8 cellular contexts compared by ENCODE assay signal in genomic region chr3:120558784-120559227, GRCh38. TPM values are rescaled to one million over a fixed set of nuclear protein-coding genes. Genes with fewer than 3 reads are reported as not detected.
DNase-seq lines count a peak whose midpoint lies in the region; ATAC-seq and TF ChIP-seq lines count a peak whose summit lies in the region.

No MANE protein-coding gene starts in this region.

- TF ChIP-seq CTCF in astrocyte of the cerebellum (IDR thresholded peaks at IDR 0.05; ENCODE audit: low read depth, low read length, missing control alignments) = peak; percentile 90
- peak; percentile 99 for TF ChIP-seq CTCF in hepatocyte (IDR thresholded peaks at IDR 0.05; ENCODE audit: poor library complexity)

- H3K4me1 ChIP-seq in hepatocyte (ENCODE audit: insufficient read depth) = peaks cover 11% of the 10 kb centered on the region

- peak overlapping the region; percentile 73 for H2AFZ ChIP-seq in hepatocyte

- no peaks in the 10 kb centered on the region for H3K79me2 ChIP-seq in hepatocyte

- H4K20me1 ChIP-seq in hepatocyte (ENCODE audit: insufficient read depth, poor library complexity, severe bottlenecking) = no peaks in the 10 kb centered on the region

- H3K27ac ChIP-seq in hepatocyte = peak overlapping the region; percentile 56

- DNase-seq in NCI-H1694 (lab: John Stamatoyannopoulos, UW) (peak; percentile 61), T-helper 9 cell (peak; percentile 91), astrocyte of the cerebellum (ENCODE audit: low read depth) (peak; percentile 81), hepatocyte (ENCODE audit: low spot score) (peak; percentile 93), retina (peak; percentile 96), cortex of kidney (lab: John Stamatoyannopoulos, UW) (no peak)

- H3K9me2 ChIP-seq in hepatocyte (replicated peaks; ENCODE audit: insufficient read depth) = no peaks in the 10 kb centered on the region

- peak overlapping the region; percentile 79 for H3K4me2 ChIP-seq in hepatocyte

- 2% methylated on average over 17 of the region's 17 CpGs for WGBS in hepatocyte (ENCODE audit: low lambda C conversion rate, missing lambda C conversion rate)

- H3K27me3 ChIP-seq in hepatocyte = no peaks in the 10 kb centered on the region

- ATAC-seq in GM18498 (IDR thresholded peaks at IDR 0.05; ENCODE audit: unreplicated experiment) (peak; percentile 88), HG02938 (IDR thresholded peaks at IDR 0.05; ENCODE audit: unreplicated experiment) (peak; percentile 96)

- no peaks in the 10 kb centered on the region for H3K9me3 ChIP-seq in hepatocyte (ENCODE audit: low read depth)

- H3K36me3 ChIP-seq in hepatocyte (replicated peaks; ENCODE audit: insufficient read depth, low read depth) = no peaks in the 10 kb centered on the region

- H3K4me3 ChIP-seq in astrocyte of the cerebellum (ENCODE audit: low read depth, low read length) = peak overlapping the region; percentile 41
- peak overlapping the region; percentile 30 for H3K4me3 ChIP-seq in hepatocyte

- in situ Hi-C loops in astrocyte of the cerebellum (cut with HindIII; ENCODE audit: low sequenced_read_pairs) = loop anchor here (5.0 kb wide), 1 partner anchor 57 kb away; no protein-coding TSS in a partner anchor

RNA-seq across cellular contexts. Expression of gene NDUFB4, which starts 37.3 kb away (rescaled TPM):
- total RNA-seq in hepatocyte = 101 and 114 TPM in 2 replicates
- 290 and 318 TPM in 2 replicates for polyA plus RNA-seq in hepatocyte
